ENCODE assay signal across 9 cellular contexts in genomic region chr9:96322736-96323135, GRCh38. TPM values are rescaled to one million over a fixed set of nuclear protein-coding genes. Genes with fewer than 3 reads are reported as not detected.
"Had no signal": no experiment of that assay in that cellular context is flagged by ENCODE, and none has a peak within 500 bp of the region (broad histone marks: within the 10 kb centered on the region; RNA-seq: fewer than 3 reads in every experiment).

No MANE protein-coding gene starts in this region.

RNA-seq across cellular contexts. Expression of gene HSD17B3, which starts 20.8 kb away (rescaled TPM):
- total RNA-seq: kidney epithelial cell, mammary epithelial cell, occipital lobe, osteocyte, pulmonary artery endothelial cell, right atrium auricular region, ureter had no signal
- polyA plus RNA-seq: immature natural killer cell; naive thymus-derived CD8-positive, alpha-beta T cell had no signal
